ENCODE assay signal across 17 cellular contexts in genomic region chr2:160477032-160477431, GRCh38. TPM values are rescaled to one million over a fixed set of nuclear protein-coding genes. Genes with fewer than 3 reads are reported as not detected.
DNase-seq lines count a peak whose midpoint lies in the region; ATAC-seq and TF ChIP-seq lines count a peak whose summit lies in the region.
"Had no signal": no experiment of that assay in that cellular context is flagged by ENCODE, and none has a peak within 500 bp of the region (broad histone marks: within the 10 kb centered on the region; RNA-seq: fewer than 3 reads in every experiment).

No MANE protein-coding gene starts in this region.

- H3K27ac Mint-ChIP-seq in CD4-positive, alpha-beta T cell, result peak overlapping the region; percentile 85
- H3K27ac Mint-ChIP-seq in neural crest cell (ENCODE audit: unreplicated experiment), result peak overlapping the region; percentile 12
- H3K27ac Mint-ChIP-seq: B cell had no signal

- H3K27me3 Mint-ChIP-seq in CD4-positive, alpha-beta T cell, result no peaks in the 10 kb centered on the region
- H3K27me3 Mint-ChIP-seq in neural crest cell (ENCODE audit: low read depth), result no peaks in the 10 kb centered on the region

- H3K4me3 Mint-ChIP-seq in CD4-positive, alpha-beta T cell, result no peak overlapping the region
- no peak overlapping the region for H3K4me3 Mint-ChIP-seq in neural crest cell
- H3K4me3 Mint-ChIP-seq: B cell had no signal

- H3K4me1 ChIP-seq in SJSA1 (replicated peaks), result peaks cover 70% of the 10 kb centered on the region
- H3K4me1 ChIP-seq: Peyer's patch had no signal

- no peaks in the 10 kb centered on the region for H3K9me3 Mint-ChIP-seq in CD4-positive, alpha-beta T cell
- peaks cover 3% of the 10 kb centered on the region for H3K9me3 Mint-ChIP-seq in neural crest cell

- no peaks in the 10 kb centered on the region for H3K9me3 ChIP-seq in CD4-positive, alpha-beta T cell (ENCODE audit: control insufficient read depth, low read length)
- no peaks in the 10 kb centered on the region for H3K9me3 ChIP-seq in SJSA1 (replicated peaks)
- H3K9me3 ChIP-seq: Peyer's patch had no signal

- H3K36me3 ChIP-seq in SJSA1, result peaks cover 5% of the 10 kb centered on the region; the same call in 1 of the 2 replicates
- H3K36me3 ChIP-seq: Peyer's patch had no signal

- no peak for ATAC-seq in CD4-positive, alpha-beta T cell (ENCODE audit: poor library complexity)

- CTCF ChIA-PET in CD4-positive, alpha-beta T cell (lab: Charles Lee), result interaction anchor here (0.6 to 0.7 kb wide), 2 partner anchors 49 to 192 kb away, joined by 3 to 4 read pairs; no protein-coding TSS in a partner anchor

- DNase-seq in CD4-positive, alpha-beta T cell, result no peak
- DNase-seq in SJSA1 (ENCODE audit: low read depth in 1 of 2, low spot score in 2 of 2), result peak; percentile 81 to 89
- peak; percentile 54 for DNase-seq in choroid plexus epithelial cell (ENCODE audit: low read depth)
- no peak for DNase-seq in neural crest cell (ENCODE audit: low read depth, low spot score)
- DNase-seq in stimulated activated CD4-positive, alpha-beta T cell treated with anti-CD3 and anti-CD28 coated beads, Interleukin-2, amount 100 ng/mL, for 48 hours, result no peak
- DNase-seq in SIG-M5 treated with dmso at 0.1 percent for 504 hours (lab: John Stamatoyannopoulos, UW; ENCODE audit: unreplicated experiment), result no peak
- DNase-seq in NCI-H2107 (lab: John Stamatoyannopoulos, UW), result no peak
- DNase-seq in kidney glomerular epithelial cell (lab: John Stamatoyannopoulos, UW), result no peak
- DNase-seq: ACHN, DMS 273 treated with DMSO at 0.1 percent for 48 hours, HCEC 1CT, NCI-H1436, NCI-H2081, NCI-H524, Peyer's patch, SHP77 had no signal

- TF ChIP-seq CTCF in CD4-positive, alpha-beta T cell (IDR thresholded peaks at IDR 0.05), result no peak
- TF ChIP-seq CTCF in choroid plexus epithelial cell (conservative IDR thresholded peaks at IDR 0.05; ENCODE audit: low read depth, low read length) (no peak), neural crest cell (conservative IDR thresholded peaks at IDR 0.05) (no peak)

- H3K4me3 ChIP-seq in SJSA1 (no peak overlapping the region), choroid plexus epithelial cell (ENCODE audit: low read depth, low read length) (no peak overlapping the region)
- H3K4me3 ChIP-seq: Peyer's patch had no signal

- no peaks in the 10 kb centered on the region for H3K27me3 ChIP-seq in CD4-positive, alpha-beta T cell (ENCODE audit: control insufficient read depth, insufficient read depth, low read length)
- no peaks in the 10 kb centered on the region for H3K27me3 ChIP-seq in SJSA1 (replicated peaks)
- H3K27me3 ChIP-seq: Peyer's patch had no signal

- intact Hi-C loops in CD4-positive, alpha-beta T cell (cut with DNase I, micrococcal nuclease), result loop anchor here in 1 of 2 experiments (5.0 kb wide), 1 partner anchor 70 kb away; no protein-coding TSS in a partner anchor

- H3K36me3 Mint-ChIP-seq in CD4-positive, alpha-beta T cell (ENCODE audit: low read depth), result peaks cover 9% of the 10 kb centered on the region
- no peaks in the 10 kb centered on the region for H3K36me3 Mint-ChIP-seq in neural crest cell (ENCODE audit: low read depth)

- no peak overlapping the region for H3K27ac ChIP-seq in CD4-positive, alpha-beta T cell (ENCODE audit: low read depth, low read length)
- peak overlapping the region; percentile 91 for H3K27ac ChIP-seq in SJSA1
- H3K27ac ChIP-seq: Peyer's patch had no signal

- POLR2A ChIA-PET in CD4-positive, alpha-beta T cell (lab: Charles Lee), result interaction anchor here (0.9 kb wide), 1 partner anchor 64 kb away, joined by 3 read pairs; no protein-coding TSS in a partner anchor

- peaks cover 91% of the 10 kb centered on the region for H3K4me1 Mint-ChIP-seq in CD4-positive, alpha-beta T cell (ENCODE audit: low read depth)
- H3K4me1 Mint-ChIP-seq in neural crest cell, result peaks cover 23% of the 10 kb centered on the region
- H3K4me1 Mint-ChIP-seq: B cell had no signal

RNA-seq across cellular contexts. Expression of gene RBMS1, which starts 16.6 kb away (rescaled TPM):
- 10 to 100 TPM; 88.6 to 90.3 TPM for total RNA-seq in CD4-positive, alpha-beta T cell
- total RNA-seq in SJSA1 (2014; rRNA removed; shearing (Covaris generic)), result 79.2 and 111 TPM in 2 replicates
- total RNA-seq in neural crest cell, result 28.4 and 31.0 TPM in 2 replicates

Comparison
In these comparisons a context has a peak if more than half of its experiments do, and no peak if none do; other contexts are left out.
1. DNase-seq: peak in SJSA1 (2 of 2) and choroid plexus epithelial cell (single experiment); none in CD4-positive, alpha-beta T cell (0 of 10), neural crest cell (single experiment), stimulated activated CD4-positive, alpha-beta T cell treated with anti-CD3 and anti-CD28 coated beads, Interleukin-2, amount 100 ng/mL, for 48 hours (0 of 2), SIG-M5 treated with dmso at 0.1 percent for 504 hours (single experiment), NCI-H2107 (single experiment) and kidney glomerular epithelial cell (single experiment).